ENCODE assay signal across 22 cellular contexts in the genomic region with DNA sequence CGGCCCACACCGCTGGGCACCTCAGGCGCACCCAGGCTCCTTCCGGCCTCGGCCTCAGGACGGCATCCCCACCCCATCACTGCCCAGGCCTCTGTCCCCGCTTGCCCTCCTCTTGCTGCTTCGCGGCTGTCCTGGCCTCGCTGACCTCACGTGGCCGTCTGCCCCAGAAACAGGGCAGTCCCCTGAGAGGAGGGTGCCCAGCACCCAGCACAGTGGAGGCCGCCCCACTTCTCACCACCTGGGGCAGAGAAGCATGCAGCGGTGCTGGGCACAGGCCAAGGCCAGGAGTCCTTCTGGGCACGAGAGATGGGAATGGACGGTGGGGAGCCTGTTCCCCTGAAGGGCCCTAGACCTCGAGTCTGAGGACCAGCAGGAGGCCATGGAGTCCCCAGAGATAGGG. TPM values are rescaled to one million over a fixed set of nuclear protein-coding genes. Genes with fewer than 3 reads are reported as not detected.
"Had no signal": no experiment of that assay in that cellular context is flagged by ENCODE, and none has a peak within 500 bp of the region (broad histone marks: within the 10 kb centered on the region; RNA-seq: fewer than 3 reads in every experiment).

No MANE protein-coding gene starts in this region.

- H3K27me3 ChIP-seq: body of pancreas, dorsolateral prefrontal cortex, hepatocyte, sigmoid colon, thyroid gland had no signal

- H2AFZ ChIP-seq: hepatocyte, parathyroid adenoma had no signal

- ATAC-seq: activated CD8-positive, alpha-beta memory T cell treated with anti-CD3 and anti-CD28 coated beads, Interleukin-2, amount 10 ng/mL, durations not matched to agents 7 days and 5 days; body of pancreas; natural killer cell treated with Interleukin-12 subunit alpha and Interleukin-12 subunit beta and Interleukin-15 and Interleukin-18, amount 100 ng/mL, for 72 hours had no signal

- H3K27ac ChIP-seq: body of pancreas, dorsolateral prefrontal cortex, hepatocyte, parathyroid adenoma, sigmoid colon, thyroid gland had no signal

- H3K4me3 ChIP-seq: body of pancreas, dorsolateral prefrontal cortex, hepatocyte, lung, sigmoid colon, thyroid gland had no signal

- H3K9ac ChIP-seq: parathyroid adenoma had no signal

- H3K9me3 ChIP-seq: body of pancreas, sigmoid colon, thyroid gland had no signal

- H3K4me2 ChIP-seq: hepatocyte had no signal

- H3K4me1 ChIP-seq: parathyroid adenoma, thyroid gland had no signal

- DNase-seq: activated B cell treated with CpG ODN at 0.5 μM for 24 hours; activated CD4-positive, alpha-beta memory T cell treated with anti-CD3 and anti-CD28 coated beads for 36 hours; activated CD4-positive, alpha-beta T cell treated with anti-CD3 and anti-CD28 coated beads for 4 hours; activated CD8-positive, alpha-beta memory T cell treated with anti-CD3 and anti-CD28 coated beads, Interleukin-2, amount 10 ng/mL, durations not matched to agents 7 days and 5 days; activated naive CD4-positive, alpha-beta T cell treated with Interleukin-2 at 50 U/mL for 16 hours; activated naive CD8-positive, alpha-beta T cell treated with anti-CD3 and anti-CD28 coated beads, Interleukin-2, amount 10 ng/mL, durations not matched to agents 7 days and 5 days; body of pancreas; caudate nucleus; dorsolateral prefrontal cortex; left cardiac atrium; sigmoid colon; stimulated activated naive CD4-positive, alpha-beta T cell treated with Interleukin-2 at 50 U/mL for 16 hours; T-helper 1 cell; T-helper 9 cell; thyroid gland had no signal

RNA-seq across cellular contexts. Expression of a gene that starts 24.2 kb away (rescaled TPM):
- total RNA-seq: activated B cell treated with CpG ODN at 0.5 μM for 24 hours; activated CD4-positive, alpha-beta memory T cell treated with anti-CD3 and anti-CD28 coated beads for 36 hours; activated CD8-positive, alpha-beta memory T cell treated with anti-CD3 and anti-CD28 coated beads, Interleukin-2, amount 10 ng/mL, durations not matched to agents 7 days and 5 days; activated T-helper 2 cell treated with anti-CD3 and anti-CD28 coated beads, Interferon-gamma antibody, Interleukin-2, Interleukin-4, amounts not matched to agents 10 μg/mL and 5 μg/mL and 100 μg/mL, durations not matched to agents 14 hours and 24 hours and 36 hours; fibroblast of villous mesenchyme; left cardiac atrium; ureter had no signal
